Comparison of ENCODE assay signal across 8 cellular contexts in genomic region chr11:59668950-59669610, GRCh38. TPM values are rescaled to one million over a fixed set of nuclear protein-coding genes. Genes with fewer than 3 reads are reported as not detected.
A peak's percentile ranks its signal among the peaks of the same experiment; 100 is the strongest.
DNase-seq lines count a peak whose midpoint lies in the region; ATAC-seq and TF ChIP-seq lines count a peak whose summit lies in the region.

Gene PATL1, minus strand, starts transcription at chr11:59669037. Its CDS starts 142 bp downstream, at chr11:59668895.

- H3K27me3 Mint-ChIP-seq in activated naive CD4-positive, alpha-beta T cell treated with anti-CD3 and anti-CD28 coated beads, Interleukin-2, amount 50 U/mL, for 24 hours: no peaks in the 10 kb centered on the region

- H3K36me3 ChIP-seq in GM06990 (ENCODE audit: control insufficient read depth, insufficient read depth, low read length): peaks cover 2% of the 10 kb centered on the region
- peaks cover 16% of the 10 kb centered on the region for H3K36me3 ChIP-seq in suprapubic skin

- H3K4me3 Mint-ChIP-seq in activated naive CD4-positive, alpha-beta T cell treated with anti-CD3 and anti-CD28 coated beads, Interleukin-2, amount 50 U/mL, for 24 hours: peak within 1 kb of the TSS; percentile 98

- TF ChIP-seq EP300 in suprapubic skin (IDR thresholded peaks at IDR 0.05): no peak

- peak in 1 of 2 donors; percentile 82 for TF ChIP-seq POLR2A in suprapubic skin (IDR thresholded peaks at IDR 0.05)

- TF ChIP-seq CTCF in GM06990 (IDR thresholded peaks at IDR 0.05; ENCODE audit: insufficient read depth, low read length, poor library complexity, severe bottlenecking) (no peak), suprapubic skin (IDR thresholded peaks at IDR 0.05) (no peak)

- no peaks in the 10 kb centered on the region for H3K9me3 Mint-ChIP-seq in activated naive CD4-positive, alpha-beta T cell treated with anti-CD3 and anti-CD28 coated beads, Interleukin-2, amount 50 U/mL, for 24 hours

- DNase-seq in GM06990 (ENCODE audit: extremely low read depth, insufficient read length) (peak; percentile 99), NCI-H1092 (lab: John Stamatoyannopoulos, UW) (peak; percentile 99), globus pallidus (ENCODE audit: low spot score) (peak; percentile 99), nucleus accumbens (lab: John Stamatoyannopoulos, UW) (peak; percentile 68 to 99 (median 97)), suprapubic skin (ENCODE audit: low spot score in 2 of 2) (peak; percentile 99 to 100)

- peaks cover 32% of the 10 kb centered on the region for H3K4me1 ChIP-seq in suprapubic skin

- peaks cover 46% of the 10 kb centered on the region for H3K4me1 Mint-ChIP-seq in activated naive CD4-positive, alpha-beta T cell treated with anti-CD3 and anti-CD28 coated beads, Interleukin-2, amount 50 U/mL, for 24 hours

- H3K9me3 ChIP-seq in suprapubic skin: no peaks in the 10 kb centered on the region

- peak within 1 kb of the TSS; percentile 88 for H3K4me3 ChIP-seq in GM06990 (replicated peaks; ENCODE audit: low read depth, low read length)
- peak within 1 kb of the TSS; percentile 98 for H3K4me3 ChIP-seq in suprapubic skin

- WGBS in suprapubic skin: under 1% methylated on average over 40 of the region's 68 CpGs

- ATAC-seq in HG02588 (IDR thresholded peaks at IDR 0.05; ENCODE audit: unreplicated experiment): peak; percentile 91
- ATAC-seq in SK-N-SH treated with all-trans-retinoic acid at 6 μM for 48 hours: peak; percentile 97

- peak within 1 kb of the TSS; percentile 99 for H3K27ac ChIP-seq in suprapubic skin

- peak within 1 kb of the TSS; percentile 96 for H3K27ac Mint-ChIP-seq in activated naive CD4-positive, alpha-beta T cell treated with anti-CD3 and anti-CD28 coated beads, Interleukin-2, amount 50 U/mL, for 24 hours

- no peaks in the 10 kb centered on the region for H3K27me3 ChIP-seq in GM06990 (replicated peaks; ENCODE audit: control insufficient read depth, insufficient read depth, low read length)
- no peaks in the 10 kb centered on the region for H3K27me3 ChIP-seq in suprapubic skin

- H3K36me3 Mint-ChIP-seq in activated naive CD4-positive, alpha-beta T cell treated with anti-CD3 and anti-CD28 coated beads, Interleukin-2, amount 50 U/mL, for 24 hours: peaks cover 9% of the 10 kb centered on the region

TF ChIP-seq in SK-N-SH treated with all-trans-retinoic acid at 6 μM for 48 hours, 23 proteins besides CTCF, POLR2A, EP300 and RAD21:
- TF ChIP-seq, protein P1, sequence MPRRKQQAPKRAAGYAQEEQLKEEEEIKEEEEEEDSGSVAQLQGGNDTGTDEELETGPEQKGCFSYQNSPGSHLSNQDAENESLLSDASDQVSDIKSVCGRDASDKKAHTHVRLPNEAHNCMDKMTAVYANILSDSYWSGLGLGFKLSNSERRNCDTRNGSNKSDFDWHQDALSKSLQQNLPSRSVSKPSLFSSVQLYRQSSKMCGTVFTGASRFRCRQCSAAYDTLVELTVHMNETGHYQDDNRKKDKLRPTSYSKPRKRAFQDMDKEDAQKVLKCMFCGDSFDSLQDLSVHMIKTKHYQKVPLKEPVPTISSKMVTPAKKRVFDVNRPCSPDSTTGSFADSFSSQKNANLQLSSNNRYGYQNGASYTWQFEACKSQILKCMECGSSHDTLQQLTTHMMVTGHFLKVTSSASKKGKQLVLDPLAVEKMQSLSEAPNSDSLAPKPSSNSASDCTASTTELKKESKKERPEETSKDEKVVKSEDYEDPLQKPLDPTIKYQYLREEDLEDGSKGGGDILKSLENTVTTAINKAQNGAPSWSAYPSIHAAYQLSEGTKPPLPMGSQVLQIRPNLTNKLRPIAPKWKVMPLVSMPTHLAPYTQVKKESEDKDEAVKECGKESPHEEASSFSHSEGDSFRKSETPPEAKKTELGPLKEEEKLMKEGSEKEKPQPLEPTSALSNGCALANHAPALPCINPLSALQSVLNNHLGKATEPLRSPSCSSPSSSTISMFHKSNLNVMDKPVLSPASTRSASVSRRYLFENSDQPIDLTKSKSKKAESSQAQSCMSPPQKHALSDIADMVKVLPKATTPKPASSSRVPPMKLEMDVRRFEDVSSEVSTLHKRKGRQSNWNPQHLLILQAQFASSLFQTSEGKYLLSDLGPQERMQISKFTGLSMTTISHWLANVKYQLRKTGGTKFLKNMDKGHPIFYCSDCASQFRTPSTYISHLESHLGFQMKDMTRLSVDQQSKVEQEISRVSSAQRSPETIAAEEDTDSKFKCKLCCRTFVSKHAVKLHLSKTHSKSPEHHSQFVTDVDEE (CRISPR knock-in tag; IDR thresholded peaks at IDR 0.05): 0 out of 2 replicates have a peak, but pooled peaks have one; percentile 32
- TF ChIP-seq TOX (CRISPR knock-in tag; IDR thresholded peaks at IDR 0.05; ENCODE audit: borderline replicate concordance): no peak
- TF ChIP-seq RARB (CRISPR knock-in tag; IDR thresholded peaks at IDR 0.05): no peak
TF ChIP-seq in SK-N-SH treated with all-trans-retinoic acid at 6 μM for 48 hours: peak in this region for 1.

RNA-seq across cellular contexts. Expression of gene PATL1, which starts in this region (rescaled TPM):
- total RNA-seq in suprapubic skin: 10 to 100 TPM; 14.3 to 23.2 (median 19.2) TPM

Comparison
In these comparisons a context has a peak if more than half of its experiments do, and no peak if none do; other contexts are left out.
1. Peak in every context shown above with its lines: DNase-seq, ATAC-seq, H3K4me3 ChIP-seq and H3K27ac ChIP-seq.